ENCODE assay signal across 17 cellular contexts in genomic region chr5:139167052-139167451, GRCh38. TPM values are rescaled to one million over a fixed set of nuclear protein-coding genes. Genes with fewer than 3 reads are reported as not detected.
DNase-seq lines count a peak whose midpoint lies in the region; ATAC-seq and TF ChIP-seq lines count a peak whose summit lies in the region.
"Had no signal": no experiment of that assay in that cellular context is flagged by ENCODE, and none has a peak within 500 bp of the region (broad histone marks: within the 10 kb centered on the region; RNA-seq: fewer than 3 reads in every experiment).

No MANE protein-coding gene starts in this region.

- TF ChIP-seq CTCF in nephron progenitor cell (IDR thresholded peaks at IDR 0.05) = no peak
- no peak for TF ChIP-seq CTCF in body of pancreas (IDR thresholded peaks at IDR 0.05)
- TF ChIP-seq CTCF in PC-9 (conservative IDR thresholded peaks at IDR 0.05) = no peak

- H3K79me2 ChIP-seq in PC-9 (ENCODE audit: low read depth) = no peaks in the 10 kb centered on the region

- peaks cover 44% of the 10 kb centered on the region for H3K4me1 Mint-ChIP-seq in nephron progenitor cell

- no peaks in the 10 kb centered on the region for H3K27me3 ChIP-seq in body of pancreas
- no peaks in the 10 kb centered on the region for H3K27me3 ChIP-seq in PC-9 (ENCODE audit: insufficient read depth, low read depth)
- H3K27me3 ChIP-seq: BE2C had no signal

- no peaks in the 10 kb centered on the region for H3K9me3 ChIP-seq in body of pancreas
- H3K9me3 ChIP-seq in PC-9 (ENCODE audit: insufficient read depth, low read depth) = 0 out of 2 replicates have a peak, but pooled peaks cover under 1% of the 10 kb centered on the region

- peak overlapping the region; percentile 92 for H3K27ac Mint-ChIP-seq in nephron progenitor cell
- H3K27ac Mint-ChIP-seq: CD8-positive, alpha-beta T cell had no signal

- peaks cover 5% of the 10 kb centered on the region; the same call in 1 of the 2 replicates for H4K20me1 ChIP-seq in PC-9 (ENCODE audit: insufficient read depth)

- no peak for TF ChIP-seq POLR2A in body of pancreas (IDR thresholded peaks at IDR 0.05)

- H2AFZ ChIP-seq in PC-9 = no peak overlapping the region

- intact Hi-C loops in body of pancreas (cut with DNase I) (no loop called here), PC-9 (cut with micrococcal nuclease; ENCODE audit: unreplicated experiment) (no loop called here)

- WGBS in body of pancreas, 2 donors = 96 to 97% methylated on average over 8 of the region's 8 CpGs

- no peaks in the 10 kb centered on the region for H3F3A ChIP-seq in PC-9 (ENCODE audit: insufficient read depth, low read depth)

- no peaks in the 10 kb centered on the region for H3K9me2 ChIP-seq in PC-9 (ENCODE audit: insufficient read depth)

- no peak for ATAC-seq in body of pancreas
- ATAC-seq: A549; CD8-positive, alpha-beta T cell had no signal

- H3K4me2 ChIP-seq in PC-9 = no peak overlapping the region
- H3K4me2 ChIP-seq: A549 had no signal

- H3K36me3 Mint-ChIP-seq in nephron progenitor cell (ENCODE audit: low read depth) = peaks cover 19% of the 10 kb centered on the region

- H3K4me1 ChIP-seq in body of pancreas (peaks cover 35% of the 10 kb centered on the region), PC-9 (replicated peaks; ENCODE audit: insufficient read depth) (no peaks in the 10 kb centered on the region)
- H3K4me1 ChIP-seq: BE2C had no signal

- BruUV-seq in PC-9 (replicated peaks; lab: Mats Ljungman, UMichigan) = no TSS peak

- H3K4me3 ChIP-seq in body of pancreas (no peak overlapping the region), PC-9 (no peak overlapping the region)
- H3K4me3 ChIP-seq: A549 had no signal

- DNase-seq in dermis blood vessel endothelial cell (peak; percentile 17), left kidney (ENCODE audit: low read depth, low spot score) (peak; percentile 64), nephron progenitor cell (no peak), body of pancreas (no peak), pons (ENCODE audit: low spot score) (no peak), PC-9 (no peak)
- DNase-seq: BE2C; CD8-positive, alpha-beta T cell; COR-L47; DMS153; DMS79 treated with DMSO at 0.1 percent for 48 hours; EL; GDM1; GOT3; H9 had no signal

- H3K36me3 ChIP-seq in body of pancreas (replicated peaks in 1 of 2; ENCODE audit: insufficient read depth in 1 of 2, low read depth in 2 of 2) (no peaks in the 10 kb centered on the region), PC-9 (ENCODE audit: low read depth) (no peaks in the 10 kb centered on the region)
- H3K36me3 ChIP-seq: BE2C had no signal

- POLR2A ChIA-PET in PC-9 (lab: Charles Lee; ENCODE audit: unreplicated experiment) = no interaction called here

- CTCF ChIA-PET in PC-9 (lab: Charles Lee) = no interaction called here

- no peaks in the 10 kb centered on the region for H3K27me3 Mint-ChIP-seq in nephron progenitor cell (ENCODE audit: low read depth, poor library complexity)

- peaks cover 26% of the 10 kb centered on the region for H3K9me3 Mint-ChIP-seq in nephron progenitor cell

- no peak overlapping the region for H3K4me3 Mint-ChIP-seq in nephron progenitor cell
- H3K4me3 Mint-ChIP-seq: CD8-positive, alpha-beta T cell; H9 had no signal

- H3K27ac ChIP-seq in body of pancreas (no peak overlapping the region), PC-9 (no peak overlapping the region)
- H3K27ac ChIP-seq: A549, C4-2B had no signal

RNA-seq across cellular contexts. Expression of gene SIL1, which starts 31.1 kb away (rescaled TPM):
- total RNA-seq in dermis blood vessel endothelial cell (50.3 and 58.0 TPM in 2 replicates), body of pancreas (100 to 1,000 TPM in 1 of 2 donors, 10 to 100 TPM in 1; 57.6 to 124 TPM), PC-9 (2021) (40.4 and 46.5 TPM in 2 replicates)

Comparison
In these comparisons a context has a peak if more than half of its experiments do, and no peak if none do; other contexts are left out.
1. DNase-seq: peak in dermis blood vessel endothelial cell (single experiment) and left kidney (single experiment); none in nephron progenitor cell (single experiment), body of pancreas (0 of 4), pons (single experiment) and PC-9 (0 of 2).